8 cellular contexts compared by ENCODE assay signal in the genomic region with DNA sequence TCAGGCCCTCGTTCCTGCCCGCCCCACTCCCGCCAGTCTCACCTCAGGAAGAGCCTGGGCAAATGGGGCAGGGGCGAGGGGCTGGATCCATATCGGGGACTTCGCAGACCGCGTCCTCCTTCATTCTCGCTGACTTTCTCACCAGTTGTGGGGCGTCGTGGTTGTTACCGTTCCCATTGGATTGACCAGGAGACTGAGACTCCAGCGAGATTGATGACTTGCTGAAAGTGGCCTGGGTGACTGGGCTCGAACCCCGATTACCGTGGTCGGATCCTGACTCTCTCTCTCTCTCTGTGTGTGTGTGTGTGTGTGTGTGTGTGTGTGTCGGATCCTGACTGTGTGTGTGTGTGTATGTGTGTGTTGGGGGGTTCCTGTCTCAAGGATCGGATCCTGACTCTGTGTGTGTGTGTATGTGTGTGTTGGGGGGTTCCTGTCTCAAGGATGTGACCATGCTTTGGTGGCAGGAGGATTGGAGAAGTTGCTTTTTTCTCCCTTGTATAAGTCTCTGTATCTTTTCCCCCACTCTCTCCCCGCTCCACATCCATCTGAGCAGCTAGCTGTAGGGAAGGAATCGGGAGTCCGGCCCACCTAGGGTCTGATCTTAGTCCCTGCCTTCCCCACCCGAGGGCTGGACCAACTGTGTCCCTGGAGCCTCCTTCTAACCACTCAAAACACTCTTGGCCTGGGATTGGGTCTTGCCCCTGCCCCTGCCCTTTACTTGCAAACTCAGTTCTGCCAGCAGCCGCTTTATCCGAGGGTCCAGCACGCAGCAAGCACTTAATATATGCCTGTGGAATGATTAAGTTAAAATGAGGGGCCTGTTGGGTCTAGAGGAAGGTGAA. TPM values are rescaled to one million over a fixed set of nuclear protein-coding genes. Genes with fewer than 3 reads are reported as not detected.
DNase-seq lines count a peak whose midpoint lies in the region; ATAC-seq lines count a peak whose summit lies in the region.

No MANE protein-coding gene starts in this region.

- H3K9me3 Mint-ChIP-seq in CD4-positive, CD25-positive, alpha-beta regulatory T cell, result no peaks in the 10 kb centered on the region
- H3K9me3 Mint-ChIP-seq in activated naive CD4-positive, alpha-beta T cell treated with anti-CD3 and anti-CD28 coated beads, Interleukin-2, amount 50 U/mL, for 72 hours, result peaks cover 0 to 7% of the 10 kb centered on the region in 2 donors

- intact Hi-C loops in left ventricle myocardium superior (cut with micrococcal nuclease), result loop anchor here (10.0 kb wide), 1 partner anchor 52 kb away; no protein-coding TSS in a partner anchor

- DNase-seq in CD4-positive, CD25-positive, alpha-beta regulatory T cell, result peak in 1 of 3 donors; percentile 32
- DNase-seq in HT1080 (ENCODE audit: low read depth) (peak; percentile 40), left ventricle myocardium superior (peak; percentile 57), skeletal muscle cell (ENCODE audit: low read depth) (no peak), SKM-1 (lab: John Stamatoyannopoulos, UW; ENCODE audit: unreplicated experiment) (no peak), ureter (ENCODE audit: low spot score) (no peak)
- DNase-seq in activated naive CD4-positive, alpha-beta T cell treated with anti-CD3 and anti-CD28 coated beads, Interleukin-2, amount 50 U/mL, for 72 hours (ENCODE audit: low spot score in 2 of 2), result no peak

- ATAC-seq in CD4-positive, CD25-positive, alpha-beta regulatory T cell (ENCODE audit: low read depth in 2 of 2), result no peak
- no peak for ATAC-seq in activated naive CD4-positive, alpha-beta T cell treated with anti-CD3 and anti-CD28 coated beads, Interleukin-2, amount 50 U/mL, for 72 hours
- ATAC-seq in left ventricle myocardium superior, result peak; percentile 6
- ATAC-seq in esophagus mucosa, result no peak

- no peaks in the 10 kb centered on the region for H3K27me3 Mint-ChIP-seq in CD4-positive, CD25-positive, alpha-beta regulatory T cell

- H3K4me1 ChIP-seq in CD4-positive, CD25-positive, alpha-beta regulatory T cell (ENCODE audit: control insufficient read depth, insufficient read depth, low read length, poor library complexity, severe bottlenecking), result peaks cover 62% of the 10 kb centered on the region

- H3K27ac ChIP-seq in CD4-positive, CD25-positive, alpha-beta regulatory T cell (ENCODE audit: insufficient read depth, low read length, poor library complexity, severe bottlenecking), result peak overlapping the region; percentile 75

- no peaks in the 10 kb centered on the region for H3K9me3 ChIP-seq in CD4-positive, CD25-positive, alpha-beta regulatory T cell (ENCODE audit: control insufficient read depth in 2 of 2, low read length in 2 of 2)

- no peaks in the 10 kb centered on the region for H3K36me3 ChIP-seq in CD4-positive, CD25-positive, alpha-beta regulatory T cell (ENCODE audit: control insufficient read depth, insufficient read depth, low read length)

- no peaks in the 10 kb centered on the region for H3K36me3 Mint-ChIP-seq in CD4-positive, CD25-positive, alpha-beta regulatory T cell
- peaks cover 12 to 14% of the 10 kb centered on the region in 2 donors for H3K36me3 Mint-ChIP-seq in activated naive CD4-positive, alpha-beta T cell treated with anti-CD3 and anti-CD28 coated beads, Interleukin-2, amount 50 U/mL, for 72 hours

- H3K4me1 Mint-ChIP-seq in CD4-positive, CD25-positive, alpha-beta regulatory T cell, result peaks cover 20 to 85% (median 61%) of the 10 kb centered on the region in 4 donors

- H3K27me3 ChIP-seq in CD4-positive, CD25-positive, alpha-beta regulatory T cell (ENCODE audit: control insufficient read depth, insufficient read depth, low read length), result no peaks in the 10 kb centered on the region

- H3K27ac Mint-ChIP-seq in CD4-positive, CD25-positive, alpha-beta regulatory T cell, result peak overlapping the region; percentile 92 to 96 (median 92)
- peak overlapping the region; percentile 86 to 87 for H3K27ac Mint-ChIP-seq in activated naive CD4-positive, alpha-beta T cell treated with anti-CD3 and anti-CD28 coated beads, Interleukin-2, amount 50 U/mL, for 72 hours

- peak overlapping the region; percentile 92 to 99 (median 97) for H3K4me3 Mint-ChIP-seq in CD4-positive, CD25-positive, alpha-beta regulatory T cell

- H3K4me3 ChIP-seq in CD4-positive, CD25-positive, alpha-beta regulatory T cell (ENCODE audit: low read depth, low read length), result peak overlapping the region; percentile 86
- peak overlapping the region; percentile 94 for H3K4me3 ChIP-seq in skeletal muscle cell (ENCODE audit: low read depth, low read length)

RNA-seq across cellular contexts. Expression of gene PLEKHO2, which starts 0.6 kb away (rescaled TPM):
- total RNA-seq in CD4-positive, CD25-positive, alpha-beta regulatory T cell, result 15.6 TPM
- 10 to 100 TPM; 27.2 to 33.4 (median 29.3) TPM for polyA plus RNA-seq in CD4-positive, CD25-positive, alpha-beta regulatory T cell
- 11.5 and 13.3 TPM in 2 replicates for total RNA-seq in HT1080 (2014; rRNA removed; shearing (Covaris generic))
- 10.8 and 12.0 TPM in 2 replicates for polyA plus RNA-seq in HT1080 (2015; cell fraction: cytosol; rRNA removed)
- 11.8 and 12.0 TPM in 2 replicates for polyA plus RNA-seq in HT1080 (2015; cell fraction: nucleus; rRNA removed)
- 10 to 100 TPM; 13.7 to 16.1 TPM for total RNA-seq in activated naive CD4-positive, alpha-beta T cell treated with anti-CD3 and anti-CD28 coated beads, Interleukin-2, amount 50 U/mL, for 72 hours
- 8.5 TPM for total RNA-seq in left ventricle myocardium superior
- total RNA-seq in esophagus mucosa, result 3.9 TPM
- 33.3 TPM for total RNA-seq in ureter

RNA-seq across cellular contexts. Expression of gene PIF1, which starts 16.9 kb away (rescaled TPM):
- 0.37 TPM for total RNA-seq in CD4-positive, CD25-positive, alpha-beta regulatory T cell
- under 1 TPM in 3 of 4 donors, not detected in 1; 0.07 to 0.34 (median 0.24) TPM for polyA plus RNA-seq in CD4-positive, CD25-positive, alpha-beta regulatory T cell
- total RNA-seq in HT1080 (2014; rRNA removed; shearing (Covaris generic)), result 15.3 and 15.6 TPM in 2 replicates
- 6.1 and 7.8 TPM in 2 replicates for polyA plus RNA-seq in HT1080 (2015; cell fraction: cytosol; rRNA removed)
- 78.8 and 94.0 TPM in 2 replicates for polyA plus RNA-seq in HT1080 (2015; cell fraction: nucleus; rRNA removed)
- total RNA-seq in activated naive CD4-positive, alpha-beta T cell treated with anti-CD3 and anti-CD28 coated beads, Interleukin-2, amount 50 U/mL, for 72 hours, result 10 to 100 TPM; 47.5 to 56.0 TPM
- total RNA-seq in left ventricle myocardium superior, result 0.42 TPM
- total RNA-seq in esophagus mucosa, result 6.3 TPM
- 0.99 TPM for total RNA-seq in ureter

Comparison
In these comparisons a context has a peak if more than half of its experiments do, and no peak if none do; other contexts are left out.
1. DNase-seq: peak in HT1080 (single experiment) and left ventricle myocardium superior (single experiment); none in activated naive CD4-positive, alpha-beta T cell treated with anti-CD3 and anti-CD28 coated beads, Interleukin-2, amount 50 U/mL, for 72 hours (0 of 2), skeletal muscle cell (single experiment), SKM-1 (single experiment) and ureter (single experiment).